ENCODE assay signal across 20 cellular contexts in the genomic region with DNA sequence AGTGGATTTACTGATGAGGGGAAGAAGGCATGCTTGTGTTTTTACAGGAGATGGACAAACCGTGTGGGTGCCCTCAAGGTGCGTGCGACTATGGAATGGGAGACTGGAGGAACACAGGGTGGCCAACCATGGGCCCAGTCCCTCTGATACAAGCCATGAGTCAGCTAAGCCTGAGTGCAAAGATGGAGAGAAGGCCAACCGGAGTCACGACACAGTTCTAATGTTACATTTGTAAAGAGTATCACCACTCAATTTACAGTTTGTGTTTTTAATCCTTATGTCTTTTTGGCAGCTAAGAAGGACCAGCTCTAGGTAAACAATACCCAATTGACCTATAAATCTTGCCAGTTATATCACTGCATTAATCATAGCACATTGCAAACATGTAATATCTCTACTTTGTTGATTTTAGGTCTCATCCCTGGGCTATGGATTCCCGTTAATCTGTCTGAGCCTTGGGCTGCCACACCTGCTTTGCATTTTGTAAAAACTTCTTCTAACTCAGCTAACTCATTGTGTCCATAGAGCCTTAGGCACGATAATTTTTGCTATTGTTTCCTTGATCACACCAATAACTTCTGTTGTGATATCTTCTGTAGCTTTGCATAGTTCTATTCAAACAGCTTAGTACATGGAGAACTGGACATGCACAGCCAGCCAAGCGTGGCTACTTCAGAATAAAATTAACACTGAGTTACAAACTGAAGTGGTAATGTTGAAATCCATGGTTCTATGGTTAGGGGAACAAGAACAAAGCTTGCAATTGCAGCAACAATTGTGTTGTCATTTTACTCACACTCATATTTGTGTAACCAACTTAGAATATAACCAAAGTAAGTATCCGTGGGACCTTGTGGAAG.
DNase-seq lines count a peak whose midpoint lies in the region; ATAC-seq and TF ChIP-seq lines count a peak whose summit lies in the region.
"Had no signal": no experiment of that assay in that cellular context is flagged by ENCODE, and none has a peak within 500 bp of the region (broad histone marks: within the 10 kb centered on the region; RNA-seq: fewer than 3 reads in every experiment).

No MANE protein-coding gene starts in this region.

- DNase-seq in DMS79 treated with DMSO at 0.1 percent for 48 hours (lab: John Stamatoyannopoulos, UW) (peak; percentile 7), NCI-H526 (lab: John Stamatoyannopoulos, UW) (peak; percentile 18 to 58), kidney glomerular epithelial cell (lab: John Stamatoyannopoulos, UW) (peak; percentile 57), HuH-7.5 (ENCODE audit: low spot score) (no peak), HPDE6-E6E7 (ENCODE audit: extremely low spot score) (no peak), NCI-H2081 treated with DMSO at 0.1 percent for 48 hours (lab: John Stamatoyannopoulos, UW) (no peak)
- DNase-seq: activated CD4-positive, alpha-beta T cell treated with anti-CD3 and anti-CD28 coated beads, Interleukin-2, amount 50 U/mL, for 48 hours; activated naive CD8-positive, alpha-beta T cell treated with anti-CD3 and anti-CD28 coated beads, Interleukin-2, amount 10 ng/mL, durations not matched to agents 7 days and 5 days; activated T-cell treated with anti-CD3 and anti-CD28 coated beads, Interleukin-2, amount 50 U/mL, for 4 hours; dorsolateral prefrontal cortex; glutamatergic neuron; H7; immature natural killer cell; natural killer cell; OCI-M1; SK-N-SH; stimulated activated naive CD8-positive, alpha-beta T cell treated with anti-CD3 and anti-CD28 coated beads, Interleukin-15, amount 100 ng/mL, for 72 hours had no signal

- ATAC-seq in HG02970 (IDR thresholded peaks at IDR 0.05; ENCODE audit: low FRiP score, unreplicated experiment), result no peak
- ATAC-seq: activated T-cell treated with anti-CD3 and anti-CD28 coated beads, Interleukin-2, amount 50 U/mL, for 4 hours; natural killer cell; stimulated activated naive CD8-positive, alpha-beta T cell treated with anti-CD3 and anti-CD28 coated beads, Interleukin-15, amount 100 ng/mL, for 72 hours had no signal

- peak overlapping the region; percentile 42; the same call in 1 of the 2 replicates for H3K27ac ChIP-seq in 22Rv1
- H3K27ac ChIP-seq: dorsolateral prefrontal cortex, right atrium auricular region had no signal

- no peak for TF ChIP-seq CTCF in 22Rv1 (IDR thresholded peaks at IDR 0.05)

Comparison
In these comparisons a context has a peak if more than half of its experiments do, and no peak if none do; other contexts are left out.
1. DNase-seq: peak in DMS79 treated with DMSO at 0.1 percent for 48 hours (single experiment), NCI-H526 (2 of 2) and kidney glomerular epithelial cell (single experiment); none in HuH-7.5 (single experiment), HPDE6-E6E7 (single experiment) and NCI-H2081 treated with DMSO at 0.1 percent for 48 hours (single experiment).